In the genomic region with DNA sequence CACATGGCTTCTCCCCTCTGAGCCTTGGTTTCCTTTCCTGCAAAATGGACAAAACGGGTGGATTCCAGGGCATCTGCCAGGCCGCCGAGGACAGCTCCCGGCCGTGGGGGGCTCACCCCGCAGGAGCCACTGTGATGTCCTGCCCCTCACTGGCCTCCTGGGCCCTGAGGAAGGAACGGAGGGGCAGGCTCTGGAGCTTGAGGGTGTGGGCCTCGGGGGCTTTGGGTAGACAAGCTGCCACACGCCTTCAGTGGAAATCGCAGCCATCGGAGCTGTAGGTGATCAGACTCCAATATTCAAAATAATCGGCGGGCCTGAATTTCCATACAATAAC, we compare ENCODE assay signal across 2 cellular contexts.
TF ChIP-seq lines count a peak whose summit lies in the region.

No MANE protein-coding gene starts in this region.

TF ChIP-seq in SK-N-SH, 30 proteins besides CTCF, POLR2A, EP300 and RAD21 (continued from another document):
- TF ChIP-seq GATA2 (CRISPR knock-in tag; IDR thresholded peaks at IDR 0.05) (no peak), EZH2phosphoT487 (IDR thresholded peaks at IDR 0.05; ENCODE audit: borderline replicate concordance, low read depth) (no peak)
- TF ChIP-seq, protein P1, sequence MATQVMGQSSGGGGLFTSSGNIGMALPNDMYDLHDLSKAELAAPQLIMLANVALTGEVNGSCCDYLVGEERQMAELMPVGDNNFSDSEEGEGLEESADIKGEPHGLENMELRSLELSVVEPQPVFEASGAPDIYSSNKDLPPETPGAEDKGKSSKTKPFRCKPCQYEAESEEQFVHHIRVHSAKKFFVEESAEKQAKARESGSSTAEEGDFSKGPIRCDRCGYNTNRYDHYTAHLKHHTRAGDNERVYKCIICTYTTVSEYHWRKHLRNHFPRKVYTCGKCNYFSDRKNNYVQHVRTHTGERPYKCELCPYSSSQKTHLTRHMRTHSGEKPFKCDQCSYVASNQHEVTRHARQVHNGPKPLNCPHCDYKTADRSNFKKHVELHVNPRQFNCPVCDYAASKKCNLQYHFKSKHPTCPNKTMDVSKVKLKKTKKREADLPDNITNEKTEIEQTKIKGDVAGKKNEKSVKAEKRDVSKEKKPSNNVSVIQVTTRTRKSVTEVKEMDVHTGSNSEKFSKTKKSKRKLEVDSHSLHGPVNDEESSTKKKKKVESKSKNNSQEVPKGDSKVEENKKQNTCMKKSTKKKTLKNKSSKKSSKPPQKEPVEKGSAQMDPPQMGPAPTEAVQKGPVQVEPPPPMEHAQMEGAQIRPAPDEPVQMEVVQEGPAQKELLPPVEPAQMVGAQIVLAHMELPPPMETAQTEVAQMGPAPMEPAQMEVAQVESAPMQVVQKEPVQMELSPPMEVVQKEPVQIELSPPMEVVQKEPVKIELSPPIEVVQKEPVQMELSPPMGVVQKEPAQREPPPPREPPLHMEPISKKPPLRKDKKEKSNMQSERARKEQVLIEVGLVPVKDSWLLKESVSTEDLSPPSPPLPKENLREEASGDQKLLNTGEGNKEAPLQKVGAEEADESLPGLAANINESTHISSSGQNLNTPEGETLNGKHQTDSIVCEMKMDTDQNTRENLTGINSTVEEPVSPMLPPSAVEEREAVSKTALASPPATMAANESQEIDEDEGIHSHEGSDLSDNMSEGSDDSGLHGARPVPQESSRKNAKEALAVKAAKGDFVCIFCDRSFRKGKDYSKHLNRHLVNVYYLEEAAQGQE (IDR thresholded peaks at IDR 0.05; ENCODE audit: low read depth, low read length): no peak
- TF ChIP-seq, protein P2, sequence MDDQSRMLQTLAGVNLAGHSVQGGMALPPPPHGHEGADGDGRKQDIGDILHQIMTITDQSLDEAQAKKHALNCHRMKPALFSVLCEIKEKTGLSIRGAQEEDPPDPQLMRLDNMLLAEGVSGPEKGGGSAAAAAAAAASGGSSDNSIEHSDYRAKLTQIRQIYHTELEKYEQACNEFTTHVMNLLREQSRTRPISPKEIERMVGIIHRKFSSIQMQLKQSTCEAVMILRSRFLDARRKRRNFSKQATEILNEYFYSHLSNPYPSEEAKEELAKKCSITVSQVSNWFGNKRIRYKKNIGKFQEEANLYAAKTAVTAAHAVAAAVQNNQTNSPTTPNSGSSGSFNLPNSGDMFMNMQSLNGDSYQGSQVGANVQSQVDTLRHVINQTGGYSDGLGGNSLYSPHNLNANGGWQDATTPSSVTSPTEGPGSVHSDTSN (IDR thresholded peaks at IDR 0.05): no peak

TF ChIP-seq in SK-N-SH treated with all-trans-retinoic acid at 6 μM for 48 hours, 23 proteins besides CTCF, POLR2A, EP300 and RAD21 (continued from another document):
- TF ChIP-seq ZNF8 (CRISPR knock-in tag; IDR thresholded peaks at IDR 0.05) (no peak), BACH2 (CRISPR knock-in tag; IDR thresholded peaks at IDR 0.05; ENCODE audit: borderline replicate concordance) (no peak), ESRRG (CRISPR knock-in tag; IDR thresholded peaks at IDR 0.05) (no peak)
- TF ChIP-seq, protein P3, sequence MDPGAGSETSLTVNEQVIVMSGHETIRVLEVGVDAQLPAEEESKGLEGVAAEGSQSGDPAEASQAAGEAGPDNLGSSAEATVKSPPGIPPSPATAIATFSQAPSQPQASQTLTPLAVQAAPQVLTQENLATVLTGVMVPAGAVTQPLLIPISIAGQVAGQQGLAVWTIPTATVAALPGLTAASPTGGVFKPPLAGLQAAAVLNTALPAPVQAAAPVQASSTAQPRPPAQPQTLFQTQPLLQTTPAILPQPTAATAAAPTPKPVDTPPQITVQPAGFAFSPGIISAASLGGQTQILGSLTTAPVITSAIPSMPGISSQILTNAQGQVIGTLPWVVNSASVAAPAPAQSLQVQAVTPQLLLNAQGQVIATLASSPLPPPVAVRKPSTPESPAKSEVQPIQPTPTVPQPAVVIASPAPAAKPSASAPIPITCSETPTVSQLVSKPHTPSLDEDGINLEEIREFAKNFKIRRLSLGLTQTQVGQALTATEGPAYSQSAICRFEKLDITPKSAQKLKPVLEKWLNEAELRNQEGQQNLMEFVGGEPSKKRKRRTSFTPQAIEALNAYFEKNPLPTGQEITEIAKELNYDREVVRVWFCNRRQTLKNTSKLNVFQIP (CRISPR knock-in tag; IDR thresholded peaks at IDR 0.05; ENCODE audit: borderline replicate concordance, low read depth): no peak
- TF ChIP-seq, protein P4, sequence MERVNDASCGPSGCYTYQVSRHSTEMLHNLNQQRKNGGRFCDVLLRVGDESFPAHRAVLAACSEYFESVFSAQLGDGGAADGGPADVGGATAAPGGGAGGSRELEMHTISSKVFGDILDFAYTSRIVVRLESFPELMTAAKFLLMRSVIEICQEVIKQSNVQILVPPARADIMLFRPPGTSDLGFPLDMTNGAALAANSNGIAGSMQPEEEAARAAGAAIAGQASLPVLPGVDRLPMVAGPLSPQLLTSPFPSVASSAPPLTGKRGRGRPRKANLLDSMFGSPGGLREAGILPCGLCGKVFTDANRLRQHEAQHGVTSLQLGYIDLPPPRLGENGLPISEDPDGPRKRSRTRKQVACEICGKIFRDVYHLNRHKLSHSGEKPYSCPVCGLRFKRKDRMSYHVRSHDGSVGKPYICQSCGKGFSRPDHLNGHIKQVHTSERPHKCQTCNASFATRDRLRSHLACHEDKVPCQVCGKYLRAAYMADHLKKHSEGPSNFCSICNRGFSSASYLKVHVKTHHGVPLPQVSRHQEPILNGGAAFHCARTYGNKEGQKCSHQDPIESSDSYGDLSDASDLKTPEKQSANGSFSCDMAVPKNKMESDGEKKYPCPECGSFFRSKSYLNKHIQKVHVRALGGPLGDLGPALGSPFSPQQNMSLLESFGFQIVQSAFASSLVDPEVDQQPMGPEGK (CRISPR knock-in tag; IDR thresholded peaks at IDR 0.05; ENCODE audit: borderline replicate concordance): no peak
